ENCODE assay signal across 14 cellular contexts in genomic region chr1:12188657-12189327, GRCh38. TPM values are rescaled to one million over a fixed set of nuclear protein-coding genes. Genes with fewer than 3 reads are reported as not detected.
DNase-seq lines count a peak whose midpoint lies in the region; ATAC-seq and TF ChIP-seq lines count a peak whose summit lies in the region.
"Had no signal": no experiment of that assay in that cellular context is flagged by ENCODE, and none has a peak within 500 bp of the region (broad histone marks: within the 10 kb centered on the region; RNA-seq: fewer than 3 reads in every experiment).

No MANE protein-coding gene starts in this region.

- TF ChIP-seq CTCF in tibial artery (IDR thresholded peaks at IDR 0.05): no peak

- no peak for ATAC-seq in stimulated activated naive CD8-positive, alpha-beta T cell treated with anti-CD3 and anti-CD28 coated beads, Interleukin-15, amount 100 ng/mL, for 72 hours
- ATAC-seq in memory B cell (ENCODE audit: low read depth) (no peak), HG02884 (IDR thresholded peaks at IDR 0.05; ENCODE audit: unreplicated experiment) (no peak)
- ATAC-seq: sciatic nerve had no signal

- intact Hi-C loops in activated CD4-positive, alpha-beta memory T cell treated with anti-CD3 and anti-CD28 coated beads for 36 hours (cut with micrococcal nuclease): no loop called here
- intact Hi-C loops in tibial artery (cut with DNase I; ENCODE audit: low total_unique reads): no loop called here

- peaks cover 0 to 29% (median 23%) of the 10 kb centered on the region in 3 donors for H3K36me3 ChIP-seq in tibial artery

- no peaks in the 10 kb centered on the region for H3K9me3 ChIP-seq in tibial artery

- peak overlapping the region; percentile 70 for H3K27ac Mint-ChIP-seq in stimulated activated naive CD8-positive, alpha-beta T cell treated with anti-CD3 and anti-CD28 coated beads, Interleukin-15, Interleukin-2, amounts not matched to agents 100 ng/mL and 50 ng/mL, for 24 hours
- H3K27ac Mint-ChIP-seq in stimulated activated naive CD8-positive, alpha-beta T cell treated with anti-CD3 and anti-CD28 coated beads, Interleukin-15, amount 100 ng/mL, for 72 hours: no peak overlapping the region
- peak overlapping the region; percentile 16 for H3K27ac Mint-ChIP-seq in activated CD4-positive, alpha-beta memory T cell treated with anti-CD3 and anti-CD28 coated beads for 36 hours
- peak overlapping the region; percentile 64 for H3K27ac Mint-ChIP-seq in memory B cell

- H3K4me3 ChIP-seq in tibial artery: no peak overlapping the region
- H3K4me3 ChIP-seq: GM23248 had no signal

- no peak for DNase-seq in stimulated activated naive CD8-positive, alpha-beta T cell treated with anti-CD3 and anti-CD28 coated beads, Interleukin-15, amount 100 ng/mL, for 72 hours
- DNase-seq in activated CD4-positive, alpha-beta memory T cell treated with anti-CD3 and anti-CD28 coated beads for 36 hours: no peak
- DNase-seq in memory B cell (ENCODE audit: low spot score in 2 of 2) (no peak), tibial artery (no peak), T1000 (lab: John Stamatoyannopoulos, UW) (no peak), AG20443 (ENCODE audit: low spot score) (no peak)
- DNase-seq: GM23248; NCI-H146; RPMI8226; stimulated activated CD4-positive, alpha-beta T cell treated with anti-CD3 and anti-CD28 coated beads, Interleukin-2, amount 100 ng/mL, for 24 hours; substantia nigra had no signal

- no peaks in the 10 kb centered on the region for H3K27me3 Mint-ChIP-seq in stimulated activated naive CD8-positive, alpha-beta T cell treated with anti-CD3 and anti-CD28 coated beads, Interleukin-15, Interleukin-2, amounts not matched to agents 100 ng/mL and 50 ng/mL, for 24 hours
- no peaks in the 10 kb centered on the region for H3K27me3 Mint-ChIP-seq in stimulated activated naive CD8-positive, alpha-beta T cell treated with anti-CD3 and anti-CD28 coated beads, Interleukin-15, amount 100 ng/mL, for 72 hours
- H3K27me3 Mint-ChIP-seq in activated CD4-positive, alpha-beta memory T cell treated with anti-CD3 and anti-CD28 coated beads for 36 hours: no peaks in the 10 kb centered on the region
- no peaks in the 10 kb centered on the region for H3K27me3 Mint-ChIP-seq in memory B cell

- peaks cover 0 to 45% of the 10 kb centered on the region in 2 donors for H3K27me3 ChIP-seq in tibial artery

- POLR2A ChIA-PET in activated CD4-positive, alpha-beta memory T cell treated with anti-CD3 and anti-CD28 coated beads for 36 hours (lab: Charles Lee): interaction anchor here (0.5 kb wide), 1 partner anchor 283 kb away, joined by 3 read pairs; no protein-coding TSS in a partner anchor

- H3K9me3 Mint-ChIP-seq in stimulated activated naive CD8-positive, alpha-beta T cell treated with anti-CD3 and anti-CD28 coated beads, Interleukin-15, Interleukin-2, amounts not matched to agents 100 ng/mL and 50 ng/mL, for 24 hours: no peaks in the 10 kb centered on the region
- H3K9me3 Mint-ChIP-seq in stimulated activated naive CD8-positive, alpha-beta T cell treated with anti-CD3 and anti-CD28 coated beads, Interleukin-15, amount 100 ng/mL, for 72 hours: no peaks in the 10 kb centered on the region
- H3K9me3 Mint-ChIP-seq in activated CD4-positive, alpha-beta memory T cell treated with anti-CD3 and anti-CD28 coated beads for 36 hours: no peaks in the 10 kb centered on the region
- H3K9me3 Mint-ChIP-seq in memory B cell: no peaks in the 10 kb centered on the region

- H3K4me1 Mint-ChIP-seq in stimulated activated naive CD8-positive, alpha-beta T cell treated with anti-CD3 and anti-CD28 coated beads, Interleukin-15, Interleukin-2, amounts not matched to agents 100 ng/mL and 50 ng/mL, for 24 hours (ENCODE audit: low read depth): peaks cover 56% of the 10 kb centered on the region
- H3K4me1 Mint-ChIP-seq in stimulated activated naive CD8-positive, alpha-beta T cell treated with anti-CD3 and anti-CD28 coated beads, Interleukin-15, amount 100 ng/mL, for 72 hours: peaks cover 86% of the 10 kb centered on the region
- peaks cover 47% of the 10 kb centered on the region for H3K4me1 Mint-ChIP-seq in activated CD4-positive, alpha-beta memory T cell treated with anti-CD3 and anti-CD28 coated beads for 36 hours (ENCODE audit: low read depth)
- H3K4me1 Mint-ChIP-seq in memory B cell: peaks cover 34% of the 10 kb centered on the region

- H3K4me1 ChIP-seq in tibial artery: peaks cover 0 to 25% (median 13%) of the 10 kb centered on the region in 4 donors

- H3K27ac ChIP-seq in tibial artery: no peak overlapping the region
- H3K27ac ChIP-seq: GM23248 had no signal

- peaks cover 58% of the 10 kb centered on the region for H3K36me3 Mint-ChIP-seq in stimulated activated naive CD8-positive, alpha-beta T cell treated with anti-CD3 and anti-CD28 coated beads, Interleukin-15, Interleukin-2, amounts not matched to agents 100 ng/mL and 50 ng/mL, for 24 hours (ENCODE audit: low read depth)
- peaks cover 38% of the 10 kb centered on the region for H3K36me3 Mint-ChIP-seq in activated CD4-positive, alpha-beta memory T cell treated with anti-CD3 and anti-CD28 coated beads for 36 hours
- H3K36me3 Mint-ChIP-seq in memory B cell: peaks cover 30% of the 10 kb centered on the region

- no peak overlapping the region for H3K4me3 Mint-ChIP-seq in stimulated activated naive CD8-positive, alpha-beta T cell treated with anti-CD3 and anti-CD28 coated beads, Interleukin-15, Interleukin-2, amounts not matched to agents 100 ng/mL and 50 ng/mL, for 24 hours
- H3K4me3 Mint-ChIP-seq in stimulated activated naive CD8-positive, alpha-beta T cell treated with anti-CD3 and anti-CD28 coated beads, Interleukin-15, amount 100 ng/mL, for 72 hours: no peak overlapping the region
- no peak overlapping the region for H3K4me3 Mint-ChIP-seq in activated CD4-positive, alpha-beta memory T cell treated with anti-CD3 and anti-CD28 coated beads for 36 hours
- no peak overlapping the region for H3K4me3 Mint-ChIP-seq in memory B cell

- CTCF ChIA-PET in activated CD4-positive, alpha-beta memory T cell treated with anti-CD3 and anti-CD28 coated beads for 36 hours (lab: Charles Lee): interaction anchor here (0.6 to 13.5 kb wide), 2 partner anchors 65 to 216 kb away, joined by 3 to 168 read pairs; no protein-coding TSS in a partner anchor

RNA-seq across cellular contexts. Expression of gene TNFRSF1B, which starts 22.0 kb away (rescaled TPM):
- total RNA-seq in activated CD4-positive, alpha-beta memory T cell treated with anti-CD3 and anti-CD28 coated beads for 36 hours: 100 to 1,000 TPM; 201 to 211 TPM

RNA-seq across cellular contexts. Expression of gene VPS13D, which starts 41.0 kb away (rescaled TPM):
- total RNA-seq in activated CD4-positive, alpha-beta memory T cell treated with anti-CD3 and anti-CD28 coated beads for 36 hours: 10 to 100 TPM; 25.0 to 25.4 TPM

Comparison
In these comparisons a context has a peak if more than half of its experiments do, and no peak if none do; other contexts are left out.
1. H3K27ac Mint-ChIP-seq: peak in stimulated activated naive CD8-positive, alpha-beta T cell treated with anti-CD3 and anti-CD28 coated beads, Interleukin-15, Interleukin-2, amounts not matched to agents 100 ng/mL and 50 ng/mL, for 24 hours (single experiment), activated CD4-positive, alpha-beta memory T cell treated with anti-CD3 and anti-CD28 coated beads for 36 hours (single experiment) and memory B cell (single experiment); none in stimulated activated naive CD8-positive, alpha-beta T cell treated with anti-CD3 and anti-CD28 coated beads, Interleukin-15, amount 100 ng/mL, for 72 hours (0 of 2).